19 cellular contexts compared by ENCODE assay signal in genomic region chr9:97560851-97561250, GRCh38. TPM values are rescaled to one million over a fixed set of nuclear protein-coding genes. Genes with fewer than 3 reads are reported as not detected.
DNase-seq lines count a peak whose midpoint lies in the region; ATAC-seq, FAIRE-seq and TF ChIP-seq lines count a peak whose summit lies in the region.
"Had no signal": no experiment of that assay in that cellular context is flagged by ENCODE, and none has a peak within 500 bp of the region (broad histone marks: within the 10 kb centered on the region; RNA-seq: fewer than 3 reads in every experiment).

No MANE protein-coding gene starts in this region.

- H3K27ac ChIP-seq in cingulate gyrus (ENCODE audit: low read depth, low read length), result peak overlapping the region; percentile 25
- peak overlapping the region; percentile 69 for H3K27ac ChIP-seq in temporal lobe (ENCODE audit: low read depth, low read length)
- H3K27ac ChIP-seq: HL-60, PC-9 had no signal

- TF ChIP-seq POLR2A in GM12891 (IDR thresholded peaks at IDR 0.05; ENCODE audit: low read depth, low read length), result no peak
- no peak for TF ChIP-seq POLR2A in GM18505 (IDR thresholded peaks at IDR 0.05; ENCODE audit: borderline replicate concordance, extremely low read depth, insufficient read depth, insufficient read length)

- DNase-seq in GM12891 (ENCODE audit: insufficient read length, low spot score) (no peak), myocyte (ENCODE audit: low read depth) (peak; percentile 58), NCI-H1417 (lab: John Stamatoyannopoulos, UW) (no peak)
- DNase-seq: C1 segment of cervical spinal cord, DND-41, NCI-H187 treated with DMSO at 0.1 percent for 48 hours, NCI-H2171 treated with DMSO at 0.1 percent for 48 hours, NCI-H446 treated with DMSO at 0.1 percent for 48 hours, NCI-H748 treated with DMSO at 0.1 percent for 48 hours, PC-9 had no signal

- peak; percentile 55 for FAIRE-seq in GM12891 (lab: Jason Lieb, UNC)
- FAIRE-seq: G401.6, GM18507, HTR-8/SVneo had no signal

- ATAC-seq in GM18505 (IDR thresholded peaks at IDR 0.05; ENCODE audit: unreplicated experiment) (no peak), GM18868 (IDR thresholded peaks at IDR 0.05; ENCODE audit: unreplicated experiment) (no peak)
- ATAC-seq: GM23338 had no signal

TF ChIP-seq in GM12891, 5 proteins besides CTCF, POLR2A, EP300 and RAD21:
- TF ChIP-seq POLR2AphosphoS5 (IDR thresholded peaks at IDR 0.05; ENCODE audit: low read depth, low read length), result no peak
- no peak for TF ChIP-seq PAX5 (IDR thresholded peaks at IDR 0.05; ENCODE audit: insufficient read depth, low read length, severe bottlenecking)
- no peak for TF ChIP-seq TAF1 (IDR thresholded peaks at IDR 0.05; ENCODE audit: low read depth, low read length)
- TF ChIP-seq POU2F2 (IDR thresholded peaks at IDR 0.05; ENCODE audit: low read depth, low read length), result no peak
- TF ChIP-seq SPI1 (IDR thresholded peaks at IDR 0.05; ENCODE audit: low read depth, low read length), result no peak

RNA-seq across cellular contexts. Expression of gene TMOD1, which starts 59.4 kb away (rescaled TPM):
- polyA plus RNA-seq in GM12891 (2012; ENCODE audit: low read depth, missing spikeins), result 17.4 TPM
- total RNA-seq in myocyte (48.8 and 60.3 TPM in 2 replicates), temporal lobe (27.5 TPM)
- 48.2 TPM for polyA plus RNA-seq in myocyte (2012)
